Comparison of ENCODE assay signal across 10 cellular contexts in the genomic region with DNA sequence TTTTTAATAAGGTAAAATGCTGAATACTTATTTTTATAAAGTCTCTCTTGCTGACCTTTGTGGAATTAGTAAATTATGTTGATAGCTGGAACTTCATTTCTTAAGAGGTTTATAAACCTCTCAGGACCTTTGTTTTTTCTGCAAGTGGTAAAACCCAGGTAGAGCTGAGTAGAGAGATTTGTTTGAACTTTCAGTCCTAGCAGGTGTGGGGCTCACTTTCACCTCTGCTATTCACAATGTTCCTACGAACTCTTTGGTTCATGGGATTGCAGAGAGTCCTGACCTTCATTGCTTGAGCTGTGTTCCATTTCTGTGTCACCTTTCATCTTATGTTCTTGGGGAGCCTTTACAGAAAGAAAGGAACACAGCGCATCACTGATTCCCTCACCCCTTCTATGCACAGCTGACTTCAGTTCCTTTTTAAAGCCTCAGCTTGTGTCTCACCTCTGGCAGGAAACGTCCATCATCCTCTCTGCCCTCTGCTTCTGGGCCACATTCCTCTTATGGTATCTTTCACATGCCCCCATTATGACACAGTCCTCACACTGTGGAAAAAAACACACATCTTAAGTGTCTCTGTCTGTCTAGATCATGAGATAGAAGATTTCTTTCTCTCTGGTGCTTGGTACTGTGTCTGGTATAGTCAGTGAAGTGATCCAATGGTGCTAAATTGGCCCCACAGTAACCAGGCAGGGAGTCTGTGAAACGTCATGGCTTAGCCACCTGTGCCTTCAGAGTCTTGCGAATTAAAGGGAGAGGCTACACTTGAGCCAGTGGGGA.
A peak's percentile ranks its signal among the peaks of the same experiment; 100 is the strongest.
DNase-seq lines count a peak whose midpoint lies in the region; ATAC-seq lines count a peak whose summit lies in the region.
"Had no signal": no experiment of that assay in that cellular context is flagged by ENCODE, and none has a peak within 500 bp of the region (broad histone marks: within the 10 kb centered on the region; RNA-seq: fewer than 3 reads in every experiment).

No MANE protein-coding gene starts in this region.

- CTCF ChIA-PET in activated naive CD4-positive, alpha-beta T cell treated with anti-CD3 and anti-CD28 coated beads for 36 hours (lab: Charles Lee): no interaction called here

- DNase-seq in activated naive CD4-positive, alpha-beta T cell treated with anti-CD3 and anti-CD28 coated beads for 36 hours: peak; percentile 32
- DNase-seq in activated naive CD4-positive, alpha-beta T cell treated with Interleukin-2 at 50 U/mL for 16 hours: no peak
- DNase-seq in activated CD4-positive, alpha-beta T cell treated with anti-CD3 and anti-CD28 coated beads, Interleukin-2, amount 50 U/mL, for 1 hour: peak; percentile 10
- DNase-seq in stimulated activated naive CD8-positive, alpha-beta T cell treated with anti-CD3 and anti-CD28 coated beads, Interleukin-15, Interleukin-2, amounts not matched to agents 100 U/mL and 50 U/mL, for 24 hours: peak; percentile 25
- DNase-seq in cerebellar nuclear complex (lab: John Stamatoyannopoulos, UW): no peak
- DNase-seq in NCI-H526 treated with DMSO at 0.1 percent for 48 hours (lab: John Stamatoyannopoulos, UW): no peak
- no peak for DNase-seq in NCI-H187 (lab: John Stamatoyannopoulos, UW)
- DNase-seq: NCI-H1436 treated with DMSO at 0.1 percent for 48 hours had no signal

- ATAC-seq in HG03095 (IDR thresholded peaks at IDR 0.05; ENCODE audit: unreplicated experiment): peak; percentile 90
- ATAC-seq in stimulated activated naive CD8-positive, alpha-beta T cell treated with anti-CD3 and anti-CD28 coated beads, Interleukin-15, Interleukin-2, amounts not matched to agents 100 U/mL and 50 U/mL, for 24 hours: peak; percentile 93

- intact Hi-C loops in activated naive CD4-positive, alpha-beta T cell treated with anti-CD3 and anti-CD28 coated beads for 36 hours (cut with micrococcal nuclease): loop anchor here (2.0 kb wide), 2 partner anchors 30 to 38 kb away; no protein-coding TSS in a partner anchor

- H3K27ac Mint-ChIP-seq in activated naive CD4-positive, alpha-beta T cell treated with anti-CD3 and anti-CD28 coated beads for 36 hours: peak overlapping the region; percentile 18
- H3K27ac Mint-ChIP-seq: progenitor cell of endocrine pancreas had no signal

- H3K27me3 Mint-ChIP-seq in activated naive CD4-positive, alpha-beta T cell treated with anti-CD3 and anti-CD28 coated beads for 36 hours (ENCODE audit: low read depth): no peaks in the 10 kb centered on the region
- H3K27me3 Mint-ChIP-seq: progenitor cell of endocrine pancreas had no signal

- no peak overlapping the region for H3K4me3 Mint-ChIP-seq in activated naive CD4-positive, alpha-beta T cell treated with anti-CD3 and anti-CD28 coated beads for 36 hours

- H3K36me3 Mint-ChIP-seq in activated naive CD4-positive, alpha-beta T cell treated with anti-CD3 and anti-CD28 coated beads for 36 hours (ENCODE audit: low read depth): no peaks in the 10 kb centered on the region

- H3K9me3 Mint-ChIP-seq in activated naive CD4-positive, alpha-beta T cell treated with anti-CD3 and anti-CD28 coated beads for 36 hours: no peaks in the 10 kb centered on the region

- peaks cover 14% of the 10 kb centered on the region for H3K4me1 Mint-ChIP-seq in activated naive CD4-positive, alpha-beta T cell treated with anti-CD3 and anti-CD28 coated beads for 36 hours (ENCODE audit: low read depth)

Comparison
In these comparisons a context has a peak if more than half of its experiments do, and no peak if none do; other contexts are left out.
1. DNase-seq: peak in activated naive CD4-positive, alpha-beta T cell treated with anti-CD3 and anti-CD28 coated beads for 36 hours (single experiment), activated CD4-positive, alpha-beta T cell treated with anti-CD3 and anti-CD28 coated beads, Interleukin-2, amount 50 U/mL, for 1 hour (single experiment) and stimulated activated naive CD8-positive, alpha-beta T cell treated with anti-CD3 and anti-CD28 coated beads, Interleukin-15, Interleukin-2, amounts not matched to agents 100 U/mL and 50 U/mL, for 24 hours (single experiment); none in activated naive CD4-positive, alpha-beta T cell treated with Interleukin-2 at 50 U/mL for 16 hours (single experiment), cerebellar nuclear complex (0 of 2), NCI-H526 treated with DMSO at 0.1 percent for 48 hours (single experiment) and NCI-H187 (0 of 2).